ENCODE assay signal across 16 cellular contexts in genomic region chr3:77868725-77869124, GRCh38.
DNase-seq lines count a peak whose midpoint lies in the region; ATAC-seq, FAIRE-seq and TF ChIP-seq lines count a peak whose summit lies in the region.
"Had no signal": no experiment of that assay in that cellular context is flagged by ENCODE, and none has a peak within 500 bp of the region (broad histone marks: within the 10 kb centered on the region; RNA-seq: fewer than 3 reads in every experiment).

No MANE protein-coding gene starts in this region.

- dilution Hi-C loops in keratinocyte (cut with MboI; ENCODE audit: extremely low pct_ligation_motif_present, low sequenced_read_pairs): no loop called here

- H3K4me1 Mint-ChIP-seq in MCF 10A (ENCODE audit: insufficient read depth, unreplicated experiment): peaks cover 12% of the 10 kb centered on the region

- H3K4me3 ChIP-seq in breast epithelium (no peak overlapping the region), keratinocyte (ENCODE audit: control insufficient read depth in 2 of 3, extremely low read depth in 1 of 3, insufficient read depth in 2 of 3, low read depth in 1 of 3, low read length in 3 of 3) (peak overlapping the region in 1 of 3 experiments; percentile 22)
- H3K4me3 ChIP-seq: BLaER1 had no signal

- H3K4me3 Mint-ChIP-seq in MCF 10A (ENCODE audit: unreplicated experiment): no peak overlapping the region
- H3K4me3 Mint-ChIP-seq: HFFc6 had no signal

- no TSS peak for BruUV-seq in MCF 10A (replicated peaks; lab: Mats Ljungman, UMichigan)

- no peak for TF ChIP-seq CTCF in MCF 10A (IDR thresholded peaks at IDR 0.05; ENCODE audit: unreplicated experiment)
- no peak for TF ChIP-seq CTCF in breast epithelium (IDR thresholded peaks at IDR 0.05)
- no peak for TF ChIP-seq CTCF in keratinocyte (optimal IDR thresholded peaks at IDR 0.05 in 1 of 3, IDR thresholded peaks at IDR 0.05 in 1 of 3, conservative IDR thresholded peaks at IDR 0.05 in 1 of 3; ENCODE audit: extremely low read depth in 1 of 3, insufficient read depth in 2 of 3, low read length in 3 of 3)

- CTCF ChIA-PET in MCF 10A (lab: Yijun Ruan, JAX): interaction anchor here (0.9 kb wide), 1 partner anchor 37 kb away, joined by 3 read pairs; no protein-coding TSS in a partner anchor

- no peak overlapping the region for H3K9ac ChIP-seq in keratinocyte (ENCODE audit: control insufficient read depth, extremely low read depth, insufficient read depth, low read length)
- H3K9ac ChIP-seq: BLaER1 had no signal

- no peaks in the 10 kb centered on the region for H3K27me3 Mint-ChIP-seq in MCF 10A (ENCODE audit: insufficient read depth, unreplicated experiment)

- H3K36me3 ChIP-seq in breast epithelium: no peaks in the 10 kb centered on the region
- H3K36me3 ChIP-seq in keratinocyte (ENCODE audit: control insufficient read depth in 2 of 2, extremely low read depth in 1 of 2, insufficient read depth in 2 of 2, low read length in 2 of 2): no peaks in the 10 kb centered on the region
- H3K36me3 ChIP-seq: BLaER1 had no signal

- peak; percentile 49 for ATAC-seq in esophagus mucosa

- no peaks in the 10 kb centered on the region for H3K9me1 ChIP-seq in keratinocyte (ENCODE audit: control insufficient read depth, extremely low read depth, insufficient read depth, low read length)

- H3K27ac ChIP-seq in breast epithelium (no peak overlapping the region), keratinocyte (ENCODE audit: control insufficient read depth, insufficient read depth, low read length) (peak overlapping the region; percentile 26)
- H3K27ac ChIP-seq: BLaER1 had no signal

- no peaks in the 10 kb centered on the region for H4K20me1 ChIP-seq in keratinocyte (ENCODE audit: control insufficient read depth, extremely low read depth, insufficient read depth, low read length)
- H4K20me1 ChIP-seq: BLaER1 had no signal

- H3K4me1 ChIP-seq in breast epithelium: no peaks in the 10 kb centered on the region
- H3K4me1 ChIP-seq in keratinocyte (ENCODE audit: control insufficient read depth, extremely low read depth, insufficient read depth, low read length): peaks cover 9% of the 10 kb centered on the region
- H3K4me1 ChIP-seq: BLaER1 had no signal

- TF ChIP-seq POLR2A in breast epithelium (IDR thresholded peaks at IDR 0.05): no peak

- FAIRE-seq in keratinocyte (lab: Jason Lieb, UNC): no peak
- FAIRE-seq: GM19239, HTR-8/SVneo had no signal

- POLR2A ChIA-PET in MCF 10A (lab: Yijun Ruan, JAX): interaction anchor here (0.6 kb wide), 2 partner anchors 44 to 535 kb away, joined by 3 read pairs; no protein-coding TSS in a partner anchor

- H3K27ac Mint-ChIP-seq in MCF 10A (ENCODE audit: low read depth, unreplicated experiment): peak overlapping the region; percentile 89
- H3K27ac Mint-ChIP-seq: HFFc6 had no signal

- H3K9me3 ChIP-seq in breast epithelium (no peaks in the 10 kb centered on the region), keratinocyte (ENCODE audit: control insufficient read depth, low read depth, low read length) (no peaks in the 10 kb centered on the region)
- H3K9me3 ChIP-seq: BLaER1 had no signal

- H2AFZ ChIP-seq in keratinocyte (ENCODE audit: control insufficient read depth, low read length): peak overlapping the region; percentile 63

- H3K79me2 ChIP-seq in keratinocyte (ENCODE audit: control insufficient read depth, insufficient read depth, low read length): no peaks in the 10 kb centered on the region

- no peaks in the 10 kb centered on the region for H3K9me3 Mint-ChIP-seq in MCF 10A (ENCODE audit: unreplicated experiment)

- DNase-seq in MCF 10A (ENCODE audit: unreplicated experiment): peak; percentile 51
- no peak for DNase-seq in breast epithelium (ENCODE audit: low spot score in 2 of 2)
- DNase-seq in keratinocyte (ENCODE audit: low read depth, low spot score): no peak
- no peak for DNase-seq in germinal center (ENCODE audit: low spot score)
- no peak for DNase-seq in activated naive CD4-positive, alpha-beta T cell treated with anti-CD3 and anti-CD28 coated beads, Interleukin-2, amount 50 U/mL, for 16 hours
- DNase-seq in activated gamma-delta T cell treated with Interleukin-2 at 50 U/mL for 16 hours: no peak
- DNase-seq: 8988T, AML-193, DMS53, GF-D8, HCEC 1CT, HFFc6 had no signal

- no peaks in the 10 kb centered on the region for H3K36me3 Mint-ChIP-seq in MCF 10A (ENCODE audit: insufficient read depth, unreplicated experiment)

- intact Hi-C loops in MCF 10A (cut with micrococcal nuclease) (no loop called here), breast epithelium (cut with DNase I; ENCODE audit: low total_unique reads) (no loop called here)

- peak overlapping the region; percentile 41 for H3K4me2 ChIP-seq in keratinocyte (ENCODE audit: control insufficient read depth, extremely low read depth, insufficient read depth, low read depth, low read length)
- H3K4me2 ChIP-seq: BLaER1 had no signal

- no peaks in the 10 kb centered on the region for H3K27me3 ChIP-seq in breast epithelium
- no peaks in the 10 kb centered on the region for H3K27me3 ChIP-seq in keratinocyte (ENCODE audit: control insufficient read depth, extremely low read depth, insufficient read depth, low read length)
- H3K27me3 ChIP-seq: BLaER1 had no signal
